Comparison of ENCODE assay signal across 1 cellular context in the genomic region with DNA sequence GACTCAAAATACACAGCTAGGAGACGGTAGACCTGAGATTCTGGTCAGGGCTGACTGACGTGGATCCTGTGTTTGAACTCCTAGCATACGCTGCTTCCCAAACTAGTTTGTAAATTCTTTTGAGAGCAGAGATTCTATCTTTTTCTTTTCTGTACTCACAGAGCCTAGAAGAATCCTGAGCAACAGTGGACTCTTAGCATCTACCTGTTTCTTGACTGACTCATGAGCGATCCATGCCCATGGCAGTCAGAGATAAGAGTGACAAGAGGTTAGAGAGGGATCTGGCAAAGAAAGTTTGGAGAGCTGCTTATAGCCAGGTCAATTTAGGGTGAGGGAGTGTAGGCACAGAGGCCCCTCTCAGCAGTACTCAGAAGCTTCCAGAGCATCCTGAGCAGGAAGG.
TF ChIP-seq lines count a peak whose summit lies in the region.

No MANE protein-coding gene starts in this region.

TF ChIP-seq in IMR-90, 13 proteins besides CTCF, POLR2A, EP300 and RAD21 (continued from another document):
- no peak for TF ChIP-seq MAZ (IDR thresholded peaks at IDR 0.05; ENCODE audit: borderline replicate concordance, low read depth, low read length)
TF ChIP-seq in IMR-90: peak in this region for 0.
